8 cellular contexts compared by ENCODE assay signal in genomic region chr2:176126929-176127768, GRCh38. TPM values are rescaled to one million over a fixed set of nuclear protein-coding genes. Genes with fewer than 3 reads are reported as not detected.
DNase-seq lines count a peak whose midpoint lies in the region; ATAC-seq, FAIRE-seq and TF ChIP-seq lines count a peak whose summit lies in the region.

No MANE protein-coding gene starts in this region.

- H3K4me1 ChIP-seq in H1 (replicated peaks in 1 of 4; ENCODE audit: control insufficient read depth in 3 of 4, insufficient read depth in 4 of 4, low read length in 3 of 4), result peaks cover 0 to 14% (median 9%) of the 10 kb centered on the region in 4 experiments; a peak in 6 of 7 replicates
- peaks cover 49% of the 10 kb centered on the region for H3K4me1 ChIP-seq in suprapubic skin

- TF ChIP-seq CTCF in H1 (IDR thresholded peaks at IDR 0.05; ENCODE audit: control extremely low read depth in 1 of 3, insufficient read depth in 1 of 3, low read depth in 1 of 3, low read length in 3 of 3) (peak; percentile 31 to 74 (median 68)), nephron (IDR thresholded peaks at IDR 0.05; ENCODE audit: unreplicated experiment in 3 of 3) (peak; percentile 86 to 94 (median 88)), suprapubic skin (IDR thresholded peaks at IDR 0.05) (peak; percentile 71 to 77)

- no peak overlapping the region for H4K8ac ChIP-seq in H1 (ENCODE audit: extremely low read depth, insufficient read depth, low read length)

- no peak overlapping the region for H2BK15ac ChIP-seq in H1 (ENCODE audit: low read length)

- H2BK12ac ChIP-seq in H1 (ENCODE audit: low read depth, low read length), result no peak overlapping the region

- no peak overlapping the region; a peak in 1 of 4 replicates for H3K4me2 ChIP-seq in H1 (ENCODE audit: insufficient read depth in 1 of 2, low read depth in 2 of 2, low read length in 2 of 2)

- CTCF ChIA-PET in activated CD4-positive, alpha-beta memory T cell treated with anti-CD3 and anti-CD28 coated beads, Interleukin-2, amount 10 ng/mL, durations not matched to agents 7 days and 5 days (lab: Charles Lee), result interaction anchor here (0.5 to 4.0 kb wide), 26 partner anchors 9 to 1021 kb away, joined by 3 to 43 read pairs (median 6); no protein-coding TSS in a partner anchor
- CTCF ChIA-PET in H1 (lab: Charles Lee; ENCODE audit: partially characterized antibody), result interaction anchor here (0.6 to 6.2 kb wide), 48 partner anchors 11 to 1548 kb away, joined by 3 to 72 read pairs (median 4); partner anchors contain the start of genes HOXD10 and HOXD4

- H4K91ac ChIP-seq in H1 (replicated peaks; ENCODE audit: insufficient read length, low read length), result no peak overlapping the region

- TF ChIP-seq RAD21 in H1 (IDR thresholded peaks at IDR 0.05 in 1 of 2, conservative IDR thresholded peaks at IDR 0.05 in 1 of 2; ENCODE audit: low read depth in 2 of 2, low read length in 2 of 2), result peak; percentile 85 to 86

- H3K4me3 ChIP-seq in H1 (ENCODE audit: extremely low read depth in 1 of 4, insufficient read depth in 2 of 4, low read depth in 3 of 4, low read length in 4 of 4) (no peak overlapping the region), suprapubic skin (no peak overlapping the region)

- H3K36me3 ChIP-seq in H1 (ENCODE audit: control insufficient read depth in 2 of 4, insufficient read depth in 4 of 4, low read length in 3 of 4), result peaks cover 0 to 25% (median 0%) of the 10 kb centered on the region in 4 experiments; a peak in 1 of 8 replicates
- no peaks in the 10 kb centered on the region for H3K36me3 ChIP-seq in suprapubic skin

- H4K20me1 ChIP-seq in H1 (replicated peaks in 1 of 2; ENCODE audit: control insufficient read depth in 1 of 2, insufficient read depth in 2 of 2, low read length in 2 of 2), result peaks cover 15 to 21% of the 10 kb centered on the region in 2 experiments

- H3K23ac ChIP-seq in H1 (ENCODE audit: insufficient read length), result no peak overlapping the region

- H3K9me3 ChIP-seq in H1 (ENCODE audit: insufficient read depth in 2 of 2, low read depth in 1 of 2, low read length in 1 of 2) (no peaks in the 10 kb centered on the region; a peak in 1 of 4 replicates), suprapubic skin (no peaks in the 10 kb centered on the region)

- TF ChIP-seq EP300 in H1 (IDR thresholded peaks at IDR 0.05; ENCODE audit: borderline replicate concordance in 1 of 2, low read depth in 2 of 2, low read length in 2 of 2), result no peak
- no peak for TF ChIP-seq EP300 in suprapubic skin (IDR thresholded peaks at IDR 0.05)

- peak; percentile 19 for FAIRE-seq in H1 (lab: Jason Lieb, UNC)

- DNase-seq in NCI-H2107 (lab: John Stamatoyannopoulos, UW) (peak; percentile 79), NCI-H2107 treated with DMSO at 0.1 percent for 48 hours (lab: John Stamatoyannopoulos, UW; ENCODE audit: unreplicated experiment) (no peak), NCI-H345 (lab: John Stamatoyannopoulos, UW) (peak; percentile 73), H1 (ENCODE audit: low read depth in 1 of 2, low spot score in 2 of 2) (peak in 1 of 2 experiments; percentile 83), suprapubic skin (ENCODE audit: low spot score in 2 of 2) (peak in 1 of 2 donors; percentile 74)
- DNase-seq in activated CD4-positive, alpha-beta memory T cell treated with anti-CD3 and anti-CD28 coated beads, Interleukin-2, amount 10 ng/mL, durations not matched to agents 7 days and 5 days, result peak; percentile 61

- no peak overlapping the region for H3K4ac ChIP-seq in H1 (replicated peaks; ENCODE audit: insufficient read length, low read depth, low read length)

- H2BK5ac ChIP-seq in H1 (ENCODE audit: low read depth, low read length), result no peak overlapping the region

- H3K9ac ChIP-seq in H1 (replicated peaks in 1 of 4; ENCODE audit: extremely low read depth in 1 of 4, low read depth in 3 of 4, low read length in 3 of 4), result no peak overlapping the region

- peaks cover 16% of the 10 kb centered on the region for H3K4me1 Mint-ChIP-seq in activated CD4-positive, alpha-beta memory T cell treated with anti-CD3 and anti-CD28 coated beads, Interleukin-2, amount 10 ng/mL, durations not matched to agents 7 days and 5 days
- peaks cover 52% of the 10 kb centered on the region for H3K4me1 Mint-ChIP-seq in nephron

- no peak overlapping the region for H2AFZ ChIP-seq in H1 (ENCODE audit: low read length)

- H3K4me3 Mint-ChIP-seq in activated CD4-positive, alpha-beta memory T cell treated with anti-CD3 and anti-CD28 coated beads, Interleukin-2, amount 10 ng/mL, durations not matched to agents 7 days and 5 days, result no peak overlapping the region
- H3K4me3 Mint-ChIP-seq in nephron, result peak overlapping the region; percentile 91 to 98 (median 95)

- H2AK5ac ChIP-seq in H1 (ENCODE audit: low read depth, low read length), result no peak overlapping the region

- POLR2A ChIA-PET in activated CD4-positive, alpha-beta memory T cell treated with anti-CD3 and anti-CD28 coated beads, Interleukin-2, amount 10 ng/mL, durations not matched to agents 7 days and 5 days (lab: Charles Lee), result interaction anchor here (0.9 kb wide), 1 partner anchor 527 kb away, joined by 3 read pairs; no protein-coding TSS in a partner anchor
- POLR2A ChIA-PET in H1 (lab: Charles Lee; ENCODE audit: partially characterized antibody), result no interaction called here

- no peaks in the 10 kb centered on the region for H3K9me3 Mint-ChIP-seq in activated CD4-positive, alpha-beta memory T cell treated with anti-CD3 and anti-CD28 coated beads, Interleukin-2, amount 10 ng/mL, durations not matched to agents 7 days and 5 days
- H3K9me3 Mint-ChIP-seq in nephron, result no peaks in the 10 kb centered on the region

- no peak for TF ChIP-seq POLR2A in H1 (IDR thresholded peaks at IDR 0.05; ENCODE audit: control extremely low read depth in 1 of 2, low read depth in 2 of 2, low read length in 2 of 2)
- no peak for TF ChIP-seq POLR2A in suprapubic skin (IDR thresholded peaks at IDR 0.05)

- H3K27me3 ChIP-seq in H1 (replicated peaks in 1 of 4; ENCODE audit: control insufficient read depth in 3 of 4, extremely low read depth in 1 of 4, insufficient read depth in 3 of 4, low read length in 3 of 4) (peaks cover 94 to 100% (median 98%) of the 10 kb centered on the region in 4 experiments), suprapubic skin (peaks cover 97% of the 10 kb centered on the region)

- peaks cover 10% of the 10 kb centered on the region for H3K36me3 Mint-ChIP-seq in activated CD4-positive, alpha-beta memory T cell treated with anti-CD3 and anti-CD28 coated beads, Interleukin-2, amount 10 ng/mL, durations not matched to agents 7 days and 5 days (ENCODE audit: low read depth)
- H3K36me3 Mint-ChIP-seq in nephron (ENCODE audit: low read depth), result peaks cover 31% of the 10 kb centered on the region

- no peak overlapping the region for H4K5ac ChIP-seq in H1 (ENCODE audit: insufficient read length, low read depth, low read length)

- no peaks in the 10 kb centered on the region for H3K79me1 ChIP-seq in H1 (ENCODE audit: low read depth, low read length)

- peaks cover 2% of the 10 kb centered on the region; the same call in 1 of the 2 replicates for H3K23me2 ChIP-seq in H1 (ENCODE audit: low read depth, low read length)

- H2BK20ac ChIP-seq in H1 (ENCODE audit: low read length), result no peak overlapping the region

- H3K18ac ChIP-seq in H1 (ENCODE audit: extremely low read depth, low read length), result no peak overlapping the region

- 10% methylated on average over 13 of the region's 13 CpGs; no CpG with 5 or more reads in 1 of the 2 experiments for WGBS in H1 (ENCODE audit: extremely low coverage in 1 of 2, insufficient coverage in 1 of 2, insufficient read length in 1 of 2, insufficient replicate concordance in 2 of 2, low coverage in 1 of 2, low lambda C conversion rate in 2 of 2, missing lambda C conversion rate in 1 of 2), 2 experiments
- WGBS in suprapubic skin, result 6% methylated on average over 13 of the region's 13 CpGs

- ATAC-seq in GM18517 (IDR thresholded peaks at IDR 0.05; ENCODE audit: unreplicated experiment), result no peak

- no peak overlapping the region for H3K56ac ChIP-seq in H1 (replicated peaks; ENCODE audit: insufficient read length, low read depth, low read length)

- no peak overlapping the region for H3K27ac Mint-ChIP-seq in activated CD4-positive, alpha-beta memory T cell treated with anti-CD3 and anti-CD28 coated beads, Interleukin-2, amount 10 ng/mL, durations not matched to agents 7 days and 5 days
- H3K27ac Mint-ChIP-seq in nephron, result peak overlapping the region; percentile 99 to 100 (median 99)

- H3K27me3 Mint-ChIP-seq in activated CD4-positive, alpha-beta memory T cell treated with anti-CD3 and anti-CD28 coated beads, Interleukin-2, amount 10 ng/mL, durations not matched to agents 7 days and 5 days, result peaks cover 74% of the 10 kb centered on the region
- peaks cover 43% of the 10 kb centered on the region for H3K27me3 Mint-ChIP-seq in nephron (ENCODE audit: low read depth)

- no peaks in the 10 kb centered on the region for H3K79me2 ChIP-seq in H1 (ENCODE audit: control insufficient read depth in 1 of 2, insufficient read depth in 2 of 2, low read length in 2 of 2)

- no peak overlapping the region for H2BK120ac ChIP-seq in H1 (replicated peaks; ENCODE audit: low read depth, low read length)

- H3K27ac ChIP-seq in H1 (ENCODE audit: low read depth, low read length) (no peak overlapping the region), suprapubic skin (no peak overlapping the region)

- no peak overlapping the region for H3K14ac ChIP-seq in H1 (ENCODE audit: insufficient read length)

RNA-seq across cellular contexts. Expression of gene HOXD8, which starts 2.4 kb away (rescaled TPM):
- not detected for total RNA-seq in activated CD4-positive, alpha-beta memory T cell treated with anti-CD3 and anti-CD28 coated beads, Interleukin-2, amount 10 ng/mL, durations not matched to agents 7 days and 5 days
- total RNA-seq in H1 (2021; fragmentation: NEBNext Ultra II Directional; extraction: Animal tissue kit (Norgen Biotek cat#: 25700)), result not detected in 2 replicates
- polyA plus RNA-seq in H1 (2011; rRNA removed), result not detected in 2 replicates
- polyA plus RNA-seq in H1 (2011; cell fraction: cytosol; rRNA removed), result not detected
- not detected for polyA plus RNA-seq in H1 (2011; cell fraction: nucleus; rRNA removed)
- polyA plus RNA-seq in H1 (2012, experiment 1 of 2), result not detected in 4 replicates
- not detected for polyA plus RNA-seq in H1 (2012, experiment 2 of 2)
- polyA plus RNA-seq in H1 (2013, experiment 1 of 2), result not detected
- polyA plus RNA-seq in H1 (2013, experiment 2 of 2), result not detected
- not detected in 2 replicates for polyA minus RNA-seq in H1 (2011; rRNA and poly(A)+ RNA removed)
- not detected for polyA minus RNA-seq in H1 (2011; cell fraction: cytosol; rRNA and poly(A)+ RNA removed)
- not detected for polyA minus RNA-seq in H1 (2011; cell fraction: nucleus; rRNA and poly(A)+ RNA removed)
- 1 to 10 TPM; 1.4 to 6.0 (median 2.6) TPM for total RNA-seq in suprapubic skin

RNA-seq across cellular contexts. Expression of gene HOXD9, which starts 4.6 kb away (rescaled TPM):
- not detected for total RNA-seq in activated CD4-positive, alpha-beta memory T cell treated with anti-CD3 and anti-CD28 coated beads, Interleukin-2, amount 10 ng/mL, durations not matched to agents 7 days and 5 days
- total RNA-seq in H1 (2021; fragmentation: NEBNext Ultra II Directional; extraction: Animal tissue kit (Norgen Biotek cat#: 25700)), result not detected in 2 replicates
- polyA plus RNA-seq in H1 (2011; rRNA removed), result not detected in 2 replicates
- not detected for polyA plus RNA-seq in H1 (2011; cell fraction: cytosol; rRNA removed)
- polyA plus RNA-seq in H1 (2011; cell fraction: nucleus; rRNA removed), result not detected
- not detected in 4 replicates for polyA plus RNA-seq in H1 (2012, experiment 1 of 2)
- polyA plus RNA-seq in H1 (2012, experiment 2 of 2), result not detected
- not detected for polyA plus RNA-seq in H1 (2013, experiment 1 of 2)
- not detected for polyA plus RNA-seq in H1 (2013, experiment 2 of 2)
- polyA minus RNA-seq in H1 (2011; rRNA and poly(A)+ RNA removed), result not detected in 2 replicates
- polyA minus RNA-seq in H1 (2011; cell fraction: cytosol; rRNA and poly(A)+ RNA removed), result not detected
- polyA minus RNA-seq in H1 (2011; cell fraction: nucleus; rRNA and poly(A)+ RNA removed), result not detected
- total RNA-seq in suprapubic skin, result 1 to 10 TPM in 2 of 4 donors, under 1 TPM in 1, not detected in 1; 0.26 to 3.1 (median 2.6) TPM

RNA-seq across cellular contexts. Expression of gene HOXD10, which starts 10.6 kb away (rescaled TPM):
- total RNA-seq in activated CD4-positive, alpha-beta memory T cell treated with anti-CD3 and anti-CD28 coated beads, Interleukin-2, amount 10 ng/mL, durations not matched to agents 7 days and 5 days, result not detected
- not detected in 2 replicates for total RNA-seq in H1 (2021; fragmentation: NEBNext Ultra II Directional; extraction: Animal tissue kit (Norgen Biotek cat#: 25700))
- not detected in 2 replicates for polyA plus RNA-seq in H1 (2011; rRNA removed)
- not detected for polyA plus RNA-seq in H1 (2011; cell fraction: cytosol; rRNA removed)
- polyA plus RNA-seq in H1 (2011; cell fraction: nucleus; rRNA removed), result not detected
- not detected in 4 replicates for polyA plus RNA-seq in H1 (2012, experiment 1 of 2)
- polyA plus RNA-seq in H1 (2012, experiment 2 of 2), result not detected
- not detected for polyA plus RNA-seq in H1 (2013, experiment 1 of 2)
- polyA plus RNA-seq in H1 (2013, experiment 2 of 2), result not detected
- not detected in 2 replicates for polyA minus RNA-seq in H1 (2011; rRNA and poly(A)+ RNA removed)
- not detected for polyA minus RNA-seq in H1 (2011; cell fraction: cytosol; rRNA and poly(A)+ RNA removed)
- not detected for polyA minus RNA-seq in H1 (2011; cell fraction: nucleus; rRNA and poly(A)+ RNA removed)
- total RNA-seq in suprapubic skin, result under 1 TPM in 2 of 4 donors, not detected in 2; 0.56 to 0.59 TPM

RNA-seq across cellular contexts. Expression of gene HOXD11, which starts 20.1 kb away (rescaled TPM):
- not detected for total RNA-seq in activated CD4-positive, alpha-beta memory T cell treated with anti-CD3 and anti-CD28 coated beads, Interleukin-2, amount 10 ng/mL, durations not matched to agents 7 days and 5 days
- total RNA-seq in H1 (2021; fragmentation: NEBNext Ultra II Directional; extraction: Animal tissue kit (Norgen Biotek cat#: 25700)), result not detected in 2 replicates
- polyA plus RNA-seq in H1 (2011; rRNA removed), result not detected in 2 replicates
- not detected for polyA plus RNA-seq in H1 (2011; cell fraction: cytosol; rRNA removed)
- polyA plus RNA-seq in H1 (2011; cell fraction: nucleus; rRNA removed), result not detected
- not detected in 4 replicates for polyA plus RNA-seq in H1 (2012, experiment 1 of 2)
- not detected for polyA plus RNA-seq in H1 (2012, experiment 2 of 2)
- not detected for polyA plus RNA-seq in H1 (2013, experiment 1 of 2)
- polyA plus RNA-seq in H1 (2013, experiment 2 of 2), result not detected
- polyA minus RNA-seq in H1 (2011; rRNA and poly(A)+ RNA removed), result not detected in 2 replicates
- not detected for polyA minus RNA-seq in H1 (2011; cell fraction: cytosol; rRNA and poly(A)+ RNA removed)
- polyA minus RNA-seq in H1 (2011; cell fraction: nucleus; rRNA and poly(A)+ RNA removed), result not detected
- total RNA-seq in suprapubic skin, result not detected

RNA-seq across cellular contexts. Expression of gene HOXD4, which starts 24.2 kb away (rescaled TPM):
- not detected for total RNA-seq in activated CD4-positive, alpha-beta memory T cell treated with anti-CD3 and anti-CD28 coated beads, Interleukin-2, amount 10 ng/mL, durations not matched to agents 7 days and 5 days
- total RNA-seq in H1 (2021; fragmentation: NEBNext Ultra II Directional; extraction: Animal tissue kit (Norgen Biotek cat#: 25700)), result not detected in 2 replicates
- polyA plus RNA-seq in H1 (2011; rRNA removed), result not detected in 2 replicates
- polyA plus RNA-seq in H1 (2011; cell fraction: cytosol; rRNA removed), result not detected
- polyA plus RNA-seq in H1 (2011; cell fraction: nucleus; rRNA removed), result not detected
- polyA plus RNA-seq in H1 (2012, experiment 1 of 2), result not detected in 4 replicates
- not detected for polyA plus RNA-seq in H1 (2012, experiment 2 of 2)
- polyA plus RNA-seq in H1 (2013, experiment 1 of 2), result not detected
- polyA plus RNA-seq in H1 (2013, experiment 2 of 2), result not detected
- not detected in 2 replicates for polyA minus RNA-seq in H1 (2011; rRNA and poly(A)+ RNA removed)
- polyA minus RNA-seq in H1 (2011; cell fraction: cytosol; rRNA and poly(A)+ RNA removed), result not detected
- polyA minus RNA-seq in H1 (2011; cell fraction: nucleus; rRNA and poly(A)+ RNA removed), result not detected
- total RNA-seq in suprapubic skin, result 1 to 10 TPM in 2 of 4 donors, not detected in 2; 1.9 to 3.1 TPM
